ENCODE assay signal across 26 cellular contexts in genomic region chr6:121660277-121660676, GRCh38.
"Had no signal": no experiment of that assay in that cellular context is flagged by ENCODE, and none has a peak within 500 bp of the region (broad histone marks: within the 10 kb centered on the region; RNA-seq: fewer than 3 reads in every experiment).

No MANE protein-coding gene starts in this region.

- H2AFZ ChIP-seq: parathyroid adenoma had no signal

- H3K9me3 ChIP-seq: left lung, lower lobe of right lung, psoas muscle, right atrium auricular region, testis, transverse colon had no signal

- ATAC-seq: activated CD4-positive, CD25-positive, alpha-beta regulatory T cell treated with anti-CD3 and anti-CD28 coated beads, Interleukin-2, amount 50 U/mL, for 24 hours; esophagus mucosa; left lung; lower lobe of right lung; psoas muscle; T-helper 17 cell had no signal

- H3K4me3 ChIP-seq: left lung, lower lobe of right lung, psoas muscle, right atrium auricular region, testis, transverse colon had no signal

- H3K4me1 Mint-ChIP-seq: central memory CD8-positive, alpha-beta T cell; endodermal cell; nephron; T-helper 17 cell had no signal

- H3K27me3 ChIP-seq: left lung, right atrium auricular region, testis, transverse colon had no signal

- FAIRE-seq: bronchial epithelial cell, urothelium cell line had no signal

- H3K9me3 Mint-ChIP-seq: activated T-cell treated with anti-CD3 and anti-CD28 coated beads, Interleukin-2, amount 50 U/mL, for 24 hours; dendritic cell treated with granulocyte-macrophage colony-stimulating factor and Interleukin-4, amounts not matched to agents 40 ng/mL and 50 ng/mL, for 4 days; endodermal cell; nephron had no signal

- H3K9ac ChIP-seq: parathyroid adenoma had no signal

- H3K4me1 ChIP-seq: left lung, lower lobe of right lung, parathyroid adenoma, psoas muscle, right atrium auricular region, testis, transverse colon had no signal

- H3K27me3 Mint-ChIP-seq: activated T-cell treated with anti-CD3 and anti-CD28 coated beads, Interleukin-2, amount 50 U/mL, for 24 hours; central memory CD8-positive, alpha-beta T cell; dendritic cell treated with granulocyte-macrophage colony-stimulating factor and Interleukin-4, amounts not matched to agents 40 ng/mL and 50 ng/mL, for 4 days; T-helper 17 cell had no signal

- H3K4me3 Mint-ChIP-seq: activated T-cell treated with anti-CD3 and anti-CD28 coated beads, Interleukin-2, amount 50 U/mL, for 24 hours; central memory CD8-positive, alpha-beta T cell; dendritic cell treated with granulocyte-macrophage colony-stimulating factor and Interleukin-4, amounts not matched to agents 40 ng/mL and 50 ng/mL, for 4 days; endodermal cell; nephron; T-helper 17 cell had no signal

- H3K27ac ChIP-seq: left lung, lower lobe of right lung, parathyroid adenoma, psoas muscle, right atrium auricular region, testis, transverse colon, WERI-Rb-1 had no signal

- H3K27ac Mint-ChIP-seq: activated T-cell treated with anti-CD3 and anti-CD28 coated beads, Interleukin-2, amount 50 U/mL, for 24 hours; dendritic cell treated with granulocyte-macrophage colony-stimulating factor and Interleukin-4, amounts not matched to agents 40 ng/mL and 50 ng/mL, for 4 days; endodermal cell; nephron; T-helper 17 cell had no signal

- DNase-seq: activated CD4-positive, alpha-beta T cell treated with anti-CD3 and anti-CD28 coated beads for 48 hours; activated CD4-positive, alpha-beta T cell treated with anti-CD3 and anti-CD28 coated beads, Interleukin-2, amount 50 U/mL, for 48 hours; activated CD8-positive, alpha-beta memory T cell treated with anti-CD3 and anti-CD28 coated beads, Interleukin-2, amount 50 U/mL, for 4 hours; activated gamma-delta T cell; activated naive CD4-positive, alpha-beta T cell treated with anti-CD3 and anti-CD28 coated beads, Interleukin-2, amount 50 U/mL, for 16 hours; activated T-cell treated with anti-CD3 and anti-CD28 coated beads, Interleukin-2, amount 50 U/mL, for 24 hours; endodermal cell; left lung; lower lobe of right lung; psoas muscle; stimulated activated CD4-positive, alpha-beta T cell treated with anti-CD3 and anti-CD28 coated beads, Interleukin-2, amount 100 ng/mL, for 48 hours; stimulated activated naive CD4-positive, alpha-beta T cell treated with Interleukin-2 at 50 U/mL for 16 hours; T-helper 17 cell; T1000; testis; transverse colon; WERI-Rb-1 had no signal

- H3K79me2 ChIP-seq: parathyroid adenoma had no signal

- H3K36me3 ChIP-seq: left lung, lower lobe of right lung, right atrium auricular region, transverse colon, WERI-Rb-1 had no signal
